ENCODE assay signal across 17 cellular contexts in the genomic region with DNA sequence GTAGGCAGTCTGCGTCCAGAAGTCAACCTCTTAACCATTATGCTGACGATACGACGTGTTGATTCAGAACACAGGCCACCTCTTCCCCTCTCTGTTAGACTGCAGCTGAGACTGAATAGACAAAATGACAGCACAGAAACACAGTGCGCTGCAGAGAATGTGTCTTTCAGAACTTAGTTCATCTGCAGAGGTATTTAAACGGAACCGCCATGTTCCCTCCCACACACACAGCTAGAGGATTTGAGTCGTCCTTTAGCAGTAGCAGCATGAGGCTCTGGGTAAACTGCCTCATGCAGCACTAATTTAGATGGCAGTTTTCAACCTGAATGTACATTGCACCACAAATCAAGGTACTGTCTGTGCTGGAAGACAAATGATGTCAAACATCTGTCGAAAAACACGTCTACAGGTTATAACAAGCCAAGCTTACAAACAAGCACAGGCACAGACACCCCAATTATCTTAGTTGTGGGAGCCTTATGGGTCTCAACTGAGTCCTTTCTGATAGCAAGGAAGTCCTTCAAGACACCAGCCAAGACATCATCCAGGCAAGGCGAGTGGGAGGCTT.
DNase-seq lines count a peak whose midpoint lies in the region; FAIRE-seq and TF ChIP-seq lines count a peak whose summit lies in the region.
"Had no signal": no experiment of that assay in that cellular context is flagged by ENCODE, and none has a peak within 500 bp of the region (broad histone marks: within the 10 kb centered on the region; RNA-seq: fewer than 3 reads in every experiment).

No MANE protein-coding gene starts in this region.

- DNase-seq in RPMI8226 (peak; percentile 28), keratinocyte (ENCODE audit: low read depth, low spot score) (peak; percentile 48), neuronal stem cell (ENCODE audit: low spot score) (no peak), type B pancreatic cell (ENCODE audit: extremely low spot score, unreplicated experiment) (no peak), GM19239 (ENCODE audit: insufficient read length, low spot score) (no peak)
- no peak for DNase-seq in activated effector memory CD4-positive, alpha-beta T cell treated with Interleukin-2 at 50 U/mL for 16 hours
- DNase-seq: ACHN; BE2C; C1 segment of cervical spinal cord; CD4-positive, CD25-positive, alpha-beta regulatory T cell; CD8-positive, alpha-beta memory T cell; COR-L47; DMS79; GDM1; HCEC 1CT had no signal

- no peak overlapping the region for H2BK5ac ChIP-seq in neuronal stem cell (ENCODE audit: low read length)

- no peak overlapping the region for H3K4me3 Mint-ChIP-seq in type B pancreatic cell
- H3K4me3 Mint-ChIP-seq: CD4-positive, CD25-positive, alpha-beta regulatory T cell; CD8-positive, alpha-beta memory T cell had no signal

- no peak overlapping the region for H2BK15ac ChIP-seq in neuronal stem cell (ENCODE audit: low read length)

- H3K79me2 ChIP-seq in keratinocyte (ENCODE audit: control insufficient read depth, insufficient read depth, low read length), result no peaks in the 10 kb centered on the region

- no peaks in the 10 kb centered on the region for H3K9me3 ChIP-seq in keratinocyte (ENCODE audit: control insufficient read depth, low read depth, low read length)
- no peaks in the 10 kb centered on the region for H3K9me3 ChIP-seq in neuronal stem cell (replicated peaks in 1 of 2; ENCODE audit: control insufficient read depth in 2 of 2, insufficient read depth in 1 of 2, low read depth in 1 of 2, low read length in 2 of 2)
- H3K9me3 ChIP-seq: BE2C had no signal

- no peak overlapping the region for H2AK5ac ChIP-seq in neuronal stem cell (ENCODE audit: low read depth, low read length)

- H3K23ac ChIP-seq in neuronal stem cell (ENCODE audit: low read depth, low read length, poor library complexity), result no peak overlapping the region

- no peak overlapping the region for H4K8ac ChIP-seq in neuronal stem cell (ENCODE audit: low read depth, low read length)

- H3K36me3 ChIP-seq in keratinocyte (ENCODE audit: control insufficient read depth in 2 of 2, extremely low read depth in 1 of 2, insufficient read depth in 2 of 2, low read length in 2 of 2), result no peaks in the 10 kb centered on the region
- H3K36me3 ChIP-seq in neuronal stem cell (replicated peaks in 1 of 2; ENCODE audit: control insufficient read depth in 2 of 2, insufficient read depth in 2 of 2, low read length in 2 of 2), result no peaks in the 10 kb centered on the region
- H3K36me3 ChIP-seq: BE2C had no signal

- no CpG with 5 or more reads among the region's 11 CpGs for WGBS in neuronal stem cell (ENCODE audit: extremely low coverage in 2 of 2, insufficient read length in 2 of 2, insufficient replicate concordance in 1 of 2), 2 donors

- H3K9me3 Mint-ChIP-seq in type B pancreatic cell, result no peaks in the 10 kb centered on the region

- H3K4me1 ChIP-seq in keratinocyte (ENCODE audit: control insufficient read depth, extremely low read depth, insufficient read depth, low read length) (peaks cover 25% of the 10 kb centered on the region), neuronal stem cell (ENCODE audit: control insufficient read depth in 2 of 2, insufficient read depth in 1 of 2, low read depth in 1 of 2, low read length in 2 of 2) (peaks cover 2 to 4% of the 10 kb centered on the region in 2 donors)
- H3K4me1 ChIP-seq: BE2C had no signal

- H3K27ac ChIP-seq in keratinocyte (ENCODE audit: control insufficient read depth, insufficient read depth, low read length) (peak overlapping the region; percentile 4), neuronal stem cell (replicated peaks; ENCODE audit: low read length) (no peak overlapping the region)

- dilution Hi-C loops in keratinocyte (cut with MboI; ENCODE audit: extremely low pct_ligation_motif_present, low sequenced_read_pairs), result no loop called here

- TF ChIP-seq CTCF in keratinocyte (optimal IDR thresholded peaks at IDR 0.05 in 1 of 3, IDR thresholded peaks at IDR 0.05 in 1 of 3, conservative IDR thresholded peaks at IDR 0.05 in 1 of 3; ENCODE audit: extremely low read depth in 1 of 3, insufficient read depth in 2 of 3, low read length in 3 of 3) (no peak), type B pancreatic cell (conservative IDR thresholded peaks at IDR 0.05) (no peak)

- no peaks in the 10 kb centered on the region for H3K9me1 ChIP-seq in keratinocyte (ENCODE audit: control insufficient read depth, extremely low read depth, insufficient read depth, low read length)

- no peaks in the 10 kb centered on the region for H3K27me3 Mint-ChIP-seq in type B pancreatic cell
- H3K27me3 Mint-ChIP-seq: CD4-positive, CD25-positive, alpha-beta regulatory T cell; CD8-positive, alpha-beta memory T cell had no signal

- H3K79me1 ChIP-seq in neuronal stem cell (ENCODE audit: low read depth, low read length), result no peaks in the 10 kb centered on the region

- H2BK12ac ChIP-seq in neuronal stem cell (ENCODE audit: low read length), result no peak overlapping the region

- no peak overlapping the region for H3K9ac ChIP-seq in keratinocyte (ENCODE audit: control insufficient read depth, extremely low read depth, insufficient read depth, low read length)
- H3K9ac ChIP-seq in neuronal stem cell (ENCODE audit: low read depth, low read length, poor library complexity), result no peak overlapping the region

- H4K91ac ChIP-seq in neuronal stem cell (ENCODE audit: low read depth, low read length, poor library complexity), result no peak overlapping the region

- H3K4me2 ChIP-seq in keratinocyte (ENCODE audit: control insufficient read depth, extremely low read depth, insufficient read depth, low read depth, low read length), result peak overlapping the region; percentile 11
- no peak overlapping the region for H3K4me2 ChIP-seq in neuronal stem cell (ENCODE audit: insufficient read depth, low read length, poor library complexity, severe bottlenecking)

- H3K36me3 Mint-ChIP-seq in type B pancreatic cell, result no peaks in the 10 kb centered on the region
- H3K36me3 Mint-ChIP-seq: CD4-positive, CD25-positive, alpha-beta regulatory T cell; CD8-positive, alpha-beta memory T cell had no signal

- H3K27me3 ChIP-seq in keratinocyte (ENCODE audit: control insufficient read depth, extremely low read depth, insufficient read depth, low read length), result no peaks in the 10 kb centered on the region
- H3K27me3 ChIP-seq in neuronal stem cell (ENCODE audit: control insufficient read depth in 3 of 3, insufficient read depth in 3 of 3, low read depth in 1 of 3, low read length in 3 of 3), result peaks cover 0 to 5% (median 0%) of the 10 kb centered on the region in 3 experiments
- H3K27me3 ChIP-seq: BE2C had no signal

- H3K4me1 Mint-ChIP-seq in type B pancreatic cell (ENCODE audit: unreplicated experiment), result no peaks in the 10 kb centered on the region
- H3K4me1 Mint-ChIP-seq: CD4-positive, CD25-positive, alpha-beta regulatory T cell; CD8-positive, alpha-beta memory T cell had no signal

- H2BK120ac ChIP-seq in neuronal stem cell (ENCODE audit: low read depth, low read length), result no peak overlapping the region

- H3K4me3 ChIP-seq in keratinocyte (ENCODE audit: control insufficient read depth in 2 of 3, extremely low read depth in 1 of 3, insufficient read depth in 2 of 3, low read depth in 1 of 3, low read length in 3 of 3) (no peak overlapping the region), neuronal stem cell (ENCODE audit: low read length in 2 of 2) (no peak overlapping the region)

- FAIRE-seq in keratinocyte (lab: Jason Lieb, UNC) (peak; percentile 89), GM19239 (lab: Jason Lieb, UNC) (no peak)
- FAIRE-seq: A204.1, H54 had no signal

- H4K20me1 ChIP-seq in keratinocyte (ENCODE audit: control insufficient read depth, extremely low read depth, insufficient read depth, low read length), result no peaks in the 10 kb centered on the region

- H3K14ac ChIP-seq in neuronal stem cell (ENCODE audit: low read length), result no peak overlapping the region

- H3K27ac Mint-ChIP-seq in type B pancreatic cell, result no peak overlapping the region
- H3K27ac Mint-ChIP-seq: CD4-positive, CD25-positive, alpha-beta regulatory T cell; CD8-positive, alpha-beta memory T cell had no signal

- H2AFZ ChIP-seq in keratinocyte (ENCODE audit: control insufficient read depth, low read length) (peak overlapping the region; percentile 64), neuronal stem cell (ENCODE audit: low read length) (peak overlapping the region; percentile 45)

- H3K4ac ChIP-seq in neuronal stem cell (ENCODE audit: low read length), result no peak overlapping the region

- peak overlapping the region; percentile 23 for H3K18ac ChIP-seq in neuronal stem cell (ENCODE audit: low read length)

Comparison
In these comparisons a context has a peak if more than half of its experiments do, and no peak if none do; other contexts are left out.
1. DNase-seq: peak in RPMI8226 (single experiment) and keratinocyte (single experiment); none in neuronal stem cell (single experiment), type B pancreatic cell (single experiment), activated effector memory CD4-positive, alpha-beta T cell treated with Interleukin-2 at 50 U/mL for 16 hours (single experiment) and GM19239 (single experiment).